8 cellular contexts compared by ENCODE assay signal in the genomic region with DNA sequence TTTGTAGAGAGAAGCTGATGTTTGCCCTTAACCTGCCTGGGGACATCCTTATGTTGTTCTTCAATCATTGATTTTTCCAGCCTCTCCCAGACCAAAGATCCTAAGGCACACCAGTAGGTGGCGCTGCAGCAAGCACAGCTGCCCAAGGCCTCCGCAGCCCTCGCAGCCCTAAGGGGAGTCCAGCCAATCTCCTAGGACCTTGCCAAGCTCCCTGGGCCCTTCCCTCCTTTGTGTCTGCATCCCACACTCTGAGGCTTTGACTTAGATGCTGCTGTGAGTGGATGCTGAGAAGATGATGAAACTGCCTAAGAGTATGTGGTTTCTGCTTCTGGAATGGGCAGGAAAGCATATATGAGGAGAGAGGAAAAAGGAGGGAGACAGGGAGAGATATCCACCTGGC. TPM values are rescaled to one million over a fixed set of nuclear protein-coding genes. Genes with fewer than 3 reads are reported as not detected.
A peak's percentile ranks its signal among the peaks of the same experiment; 100 is the strongest.
DNase-seq lines count a peak whose midpoint lies in the region; ATAC-seq and TF ChIP-seq lines count a peak whose summit lies in the region.

No MANE protein-coding gene starts in this region.

- ATAC-seq in DND-41 (ENCODE audit: insufficient read depth, low read depth) (no peak), IMR-90 (ENCODE audit: low read depth) (peak; percentile 69), upper lobe of left lung (ENCODE audit: low FRiP score in 2 of 2) (peak; percentile 61 to 71), GM19452 (IDR thresholded peaks at IDR 0.05; ENCODE audit: unreplicated experiment) (no peak)
- ATAC-seq in CD4-positive, alpha-beta T cell (ENCODE audit: poor library complexity), result no peak

- no peak overlapping the region for H3K4me2 ChIP-seq in DND-41 (ENCODE audit: insufficient read depth, low read length)
- H3K4me2 ChIP-seq in IMR-90 (ENCODE audit: low read depth, low read length), result no peak overlapping the region

- TF ChIP-seq CTCF in DND-41 (IDR thresholded peaks at IDR 0.05; ENCODE audit: borderline replicate concordance, extremely low read depth, low read length, poor library complexity, severe bottlenecking) (peak; percentile 68), IMR-90 (conservative IDR thresholded peaks at IDR 0.05; ENCODE audit: low read depth, low read length) (peak; percentile 59), upper lobe of left lung (IDR thresholded peaks at IDR 0.05) (peak; percentile 22 to 57 (median 34))
- TF ChIP-seq CTCF in CD4-positive, alpha-beta T cell (IDR thresholded peaks at IDR 0.05), result no peak

- TF ChIP-seq EP300 in upper lobe of left lung (IDR thresholded peaks at IDR 0.05), result no peak

- no peak overlapping the region for H3K27ac Mint-ChIP-seq in activated T-helper 2 cell treated with anti-CD3 and anti-CD28 coated beads, Interferon-gamma antibody, Interleukin-2, Interleukin-4, amounts not matched to agents 10 μg/mL and 5 μg/mL and 100 μg/mL, durations not matched to agents 14 hours and 24 hours and 36 hours
- no peak overlapping the region for H3K27ac Mint-ChIP-seq in CD4-positive, alpha-beta T cell

- H3K18ac ChIP-seq in IMR-90 (ENCODE audit: low read depth, low read length), result no peak overlapping the region

- TF ChIP-seq RAD21 in IMR-90 (IDR thresholded peaks at IDR 0.05; ENCODE audit: low read length), result peak; percentile 55

- no peaks in the 10 kb centered on the region for H3K79me1 ChIP-seq in IMR-90 (ENCODE audit: low read depth in 1 of 2, low read length in 2 of 2)

- CTCF ChIA-PET in IMR-90 (lab: Yijun Ruan, JAX), result interaction anchor here (0.7 to 1.4 kb wide), 2 partner anchors 11 to 254 kb away, joined by 3 read pairs; a partner anchor contains a TSS
- CTCF ChIA-PET in CD4-positive, alpha-beta T cell (lab: Charles Lee), result no interaction called here

- H4K91ac ChIP-seq in IMR-90 (ENCODE audit: insufficient read depth, low read depth, low read length), result no peak overlapping the region

- no peak overlapping the region for H2BK5ac ChIP-seq in IMR-90 (ENCODE audit: low read depth, low read length, poor library complexity, severe bottlenecking)

- no peak overlapping the region for H2BK120ac ChIP-seq in IMR-90 (ENCODE audit: low read depth, low read length)

- no peaks in the 10 kb centered on the region; the same call in 1 of the 2 replicates for H3K9me1 ChIP-seq in IMR-90 (ENCODE audit: insufficient read depth, low read length)

- no peaks in the 10 kb centered on the region for H3K36me3 Mint-ChIP-seq in activated T-helper 2 cell treated with anti-CD3 and anti-CD28 coated beads, Interferon-gamma antibody, Interleukin-2, Interleukin-4, amounts not matched to agents 10 μg/mL and 5 μg/mL and 100 μg/mL, durations not matched to agents 14 hours and 24 hours and 36 hours (ENCODE audit: low read depth)
- no peaks in the 10 kb centered on the region for H3K36me3 Mint-ChIP-seq in CD4-positive, alpha-beta T cell (ENCODE audit: low read depth)

- H3K27me3 ChIP-seq in DND-41 (ENCODE audit: insufficient read depth, low read length, poor library complexity), result no peaks in the 10 kb centered on the region
- H3K27me3 ChIP-seq in IMR-90 (ENCODE audit: control insufficient read depth, insufficient read depth, low read length), result no peaks in the 10 kb centered on the region
- H3K27me3 ChIP-seq in upper lobe of left lung, result peaks cover 0 to 3% (median 0%) of the 10 kb centered on the region in 4 donors
- H3K27me3 ChIP-seq in CD4-positive, alpha-beta T cell (ENCODE audit: control insufficient read depth, insufficient read depth, low read length), result peaks cover 24% of the 10 kb centered on the region

- H3K23ac ChIP-seq in IMR-90 (ENCODE audit: low read depth, low read length), result no peak overlapping the region

- no peaks in the 10 kb centered on the region for H3K9me3 Mint-ChIP-seq in activated T-helper 2 cell treated with anti-CD3 and anti-CD28 coated beads, Interferon-gamma antibody, Interleukin-2, Interleukin-4, amounts not matched to agents 10 μg/mL and 5 μg/mL and 100 μg/mL, durations not matched to agents 14 hours and 24 hours and 36 hours
- peaks cover 2% of the 10 kb centered on the region for H3K9me3 Mint-ChIP-seq in CD4-positive, alpha-beta T cell

- H3K36me3 ChIP-seq in DND-41 (ENCODE audit: insufficient read depth, low read length) (no peaks in the 10 kb centered on the region), IMR-90 (ENCODE audit: control insufficient read depth, insufficient read depth, low read length) (no peaks in the 10 kb centered on the region), upper lobe of left lung (no peaks in the 10 kb centered on the region)

- no peak overlapping the region for H2BK20ac ChIP-seq in IMR-90 (ENCODE audit: low read depth, low read length)

- no peak overlapping the region for H3K14ac ChIP-seq in IMR-90 (replicated peaks; ENCODE audit: low read depth, low read length)

- no peak overlapping the region for H3K4me3 ChIP-seq in DND-41 (ENCODE audit: low read depth in 1 of 2, low read length in 2 of 2)
- H3K4me3 ChIP-seq in IMR-90 (ENCODE audit: insufficient read depth, low read depth, low read length), result no peak overlapping the region
- H3K4me3 ChIP-seq in upper lobe of left lung, result no peak overlapping the region

- H3K27me3 Mint-ChIP-seq in activated T-helper 2 cell treated with anti-CD3 and anti-CD28 coated beads, Interferon-gamma antibody, Interleukin-2, Interleukin-4, amounts not matched to agents 10 μg/mL and 5 μg/mL and 100 μg/mL, durations not matched to agents 14 hours and 24 hours and 36 hours (ENCODE audit: low read depth), result peaks cover 20% of the 10 kb centered on the region
- peaks cover 69% of the 10 kb centered on the region for H3K27me3 Mint-ChIP-seq in CD4-positive, alpha-beta T cell

- H2AK9ac ChIP-seq in IMR-90 (replicated peaks; ENCODE audit: low read depth, low read length, poor library complexity), result no peak overlapping the region

- intact Hi-C loops in IMR-90 (cut with micrococcal nuclease), result loop anchor here (1.0 to 2.0 kb wide), 3 partner anchors 252 to 713 kb away; no protein-coding TSS in a partner anchor
- intact Hi-C loops in activated T-helper 2 cell treated with anti-CD3 and anti-CD28 coated beads, Interferon-gamma antibody, Interleukin-2, Interleukin-4, amounts not matched to agents 10 μg/mL and 5 μg/mL and 100 μg/mL, durations not matched to agents 14 hours and 24 hours and 36 hours (cut with micrococcal nuclease), result no loop called here
- intact Hi-C loops in CD4-positive, alpha-beta T cell (cut with DNase I, micrococcal nuclease), result no loop called here

- H2AFZ ChIP-seq in DND-41 (ENCODE audit: low read depth, low read length) (no peak overlapping the region), IMR-90 (replicated peaks; ENCODE audit: low read length, poor library complexity) (no peak overlapping the region)

- H3K79me2 ChIP-seq in DND-41 (ENCODE audit: insufficient read depth, low read length), result no peaks in the 10 kb centered on the region

- H3K4me1 ChIP-seq in DND-41 (ENCODE audit: insufficient read depth, low read length), result no peaks in the 10 kb centered on the region
- H3K4me1 ChIP-seq in IMR-90 (ENCODE audit: control insufficient read depth, insufficient read depth, low read length), result no peaks in the 10 kb centered on the region
- H3K4me1 ChIP-seq in upper lobe of left lung, result peaks cover 6 to 13% (median 10%) of the 10 kb centered on the region in 4 donors

- TF ChIP-seq POLR2A in IMR-90 (IDR thresholded peaks at IDR 0.05; ENCODE audit: low read depth, low read length) (no peak), upper lobe of left lung (IDR thresholded peaks at IDR 0.05) (no peak)

- H3K27ac ChIP-seq in DND-41 (ENCODE audit: low read length), result no peak overlapping the region
- no peak overlapping the region for H3K27ac ChIP-seq in IMR-90 (ENCODE audit: insufficient read depth, low read length)
- H3K27ac ChIP-seq in upper lobe of left lung, result peak overlapping the region in 2 of 4 donors; percentile 28 to 65
- H3K27ac ChIP-seq in CD4-positive, alpha-beta T cell (ENCODE audit: low read depth, low read length), result no peak overlapping the region

- no peak overlapping the region for H4K8ac ChIP-seq in IMR-90 (ENCODE audit: low read depth in 2 of 2, low read length in 2 of 2)

- H3K56ac ChIP-seq in IMR-90 (ENCODE audit: extremely low read depth, insufficient read depth, low read length), result no peak overlapping the region

- no peaks in the 10 kb centered on the region for H4K20me1 ChIP-seq in DND-41 (ENCODE audit: insufficient read depth, low read length)
- H4K20me1 ChIP-seq in IMR-90 (ENCODE audit: insufficient read depth, low read length), result no peaks in the 10 kb centered on the region

- no TSS peak for BruUV-seq in IMR-90 (replicated peaks; lab: Mats Ljungman, UMichigan)

- H2AK5ac ChIP-seq in IMR-90 (ENCODE audit: low read depth, low read length), result no peak overlapping the region

- no CpG with 5 or more reads among the region's 3 CpGs for WGBS in IMR-90 (ENCODE audit: extremely low coverage in 2 of 2, insufficient read length in 1 of 2), 2 experiments
- WGBS in upper lobe of left lung, 2 donors, result 6 to 10% methylated on average over 3 of the region's 3 CpGs

- H3K4me1 Mint-ChIP-seq in activated T-helper 2 cell treated with anti-CD3 and anti-CD28 coated beads, Interferon-gamma antibody, Interleukin-2, Interleukin-4, amounts not matched to agents 10 μg/mL and 5 μg/mL and 100 μg/mL, durations not matched to agents 14 hours and 24 hours and 36 hours (ENCODE audit: low read depth), result no peaks in the 10 kb centered on the region
- no peaks in the 10 kb centered on the region for H3K4me1 Mint-ChIP-seq in CD4-positive, alpha-beta T cell (ENCODE audit: low read depth)

- H3K4me3 Mint-ChIP-seq in activated T-helper 2 cell treated with anti-CD3 and anti-CD28 coated beads, Interferon-gamma antibody, Interleukin-2, Interleukin-4, amounts not matched to agents 10 μg/mL and 5 μg/mL and 100 μg/mL, durations not matched to agents 14 hours and 24 hours and 36 hours (ENCODE audit: low read depth), result no peak overlapping the region
- H3K4me3 Mint-ChIP-seq in CD4-positive, alpha-beta T cell, result no peak overlapping the region

- H4K5ac ChIP-seq in IMR-90 (ENCODE audit: low read depth, low read length), result no peak overlapping the region

- no peak overlapping the region for H3K4ac ChIP-seq in IMR-90 (ENCODE audit: low read depth, low read length)

- POLR2A ChIA-PET in IMR-90 (lab: Charles Lee; ENCODE audit: unreplicated experiment), result no interaction called here
- POLR2A ChIA-PET in CD4-positive, alpha-beta T cell (lab: Charles Lee), result no interaction called here

- H3K9ac ChIP-seq in DND-41 (ENCODE audit: low read depth, low read length), result no peak overlapping the region
- no peak overlapping the region for H3K9ac ChIP-seq in IMR-90 (ENCODE audit: low read depth, low read length)

- no peaks in the 10 kb centered on the region for H3K9me3 ChIP-seq in DND-41 (ENCODE audit: insufficient read depth, low read length, severe bottlenecking)
- H3K9me3 ChIP-seq in IMR-90 (ENCODE audit: control insufficient read depth, insufficient read depth, low read length), result no peaks in the 10 kb centered on the region
- peaks cover 0 to 4% (median 0%) of the 10 kb centered on the region in 4 donors for H3K9me3 ChIP-seq in upper lobe of left lung
- no peaks in the 10 kb centered on the region for H3K9me3 ChIP-seq in CD4-positive, alpha-beta T cell (ENCODE audit: control insufficient read depth, low read length)

- dilution Hi-C loops in IMR-90 (cut with HindIII; ENCODE audit: low sequenced_read_pairs, unreplicated experiment), result no loop called here

- H2BK15ac ChIP-seq in IMR-90 (ENCODE audit: low read depth, low read length), result no peak overlapping the region

- DNase-seq in DND-41 (peak; percentile 11), IMR-90 (peak; percentile 15), iPS-NIHi7 (ENCODE audit: extremely low spot score) (peak; percentile 93), upper lobe of left lung (no peak), SIG-M5 treated with dmso at 0.1 percent for 504 hours (lab: John Stamatoyannopoulos, UW; ENCODE audit: unreplicated experiment) (no peak)
- peak; percentile 15 for DNase-seq in activated T-helper 2 cell treated with anti-CD3 and anti-CD28 coated beads, Interferon-gamma antibody, Interleukin-2, Interleukin-4, amounts not matched to agents 10 μg/mL and 5 μg/mL and 100 μg/mL, durations not matched to agents 14 hours and 24 hours and 36 hours (ENCODE audit: low spot score)
- DNase-seq in CD4-positive, alpha-beta T cell, result no peak

- in situ Hi-C loops in IMR-90 (cut with MboI; ENCODE audit: low sequenced_read_pairs), result no loop called here

RNA-seq across cellular contexts. Expression of a gene that starts 47.1 kb away (rescaled TPM):
- total RNA-seq in IMR-90 (2012; rRNA removed) (not detected in 2 replicates), upper lobe of left lung (not detected)
- not detected in 2 replicates for polyA plus RNA-seq in IMR-90 (2012; rRNA removed)
- polyA plus RNA-seq in IMR-90 (2012; cell fraction: cytosol; rRNA removed), result not detected in 2 replicates
- not detected in 2 replicates for polyA plus RNA-seq in IMR-90 (2012; cell fraction: nucleus; rRNA removed; ENCODE audit: low replicate concordance)
- total RNA-seq in activated T-helper 2 cell treated with anti-CD3 and anti-CD28 coated beads, Interferon-gamma antibody, Interleukin-2, Interleukin-4, amounts not matched to agents 10 μg/mL and 5 μg/mL and 100 μg/mL, durations not matched to agents 14 hours and 24 hours and 36 hours, result not detected in 2 replicates
- not detected for total RNA-seq in CD4-positive, alpha-beta T cell

Comparison
In these comparisons a context has a peak if more than half of its experiments do, and no peak if none do; other contexts are left out.
1. ATAC-seq: peak in IMR-90 (single experiment) and upper lobe of left lung (2 of 2); none in DND-41 (single experiment), CD4-positive, alpha-beta T cell (single experiment) and GM19452 (single experiment).
2. DNase-seq: peak in DND-41 (single experiment), IMR-90 (single experiment), activated T-helper 2 cell treated with anti-CD3 and anti-CD28 coated beads, Interferon-gamma antibody, Interleukin-2, Interleukin-4, amounts not matched to agents 10 μg/mL and 5 μg/mL and 100 μg/mL, durations not matched to agents 14 hours and 24 hours and 36 hours (single experiment) and iPS-NIHi7 (single experiment); none in upper lobe of left lung (0 of 2), CD4-positive, alpha-beta T cell (0 of 10) and SIG-M5 treated with dmso at 0.1 percent for 504 hours (single experiment).